Comparison of ENCODE assay signal across 2 cellular contexts in the genomic region with DNA sequence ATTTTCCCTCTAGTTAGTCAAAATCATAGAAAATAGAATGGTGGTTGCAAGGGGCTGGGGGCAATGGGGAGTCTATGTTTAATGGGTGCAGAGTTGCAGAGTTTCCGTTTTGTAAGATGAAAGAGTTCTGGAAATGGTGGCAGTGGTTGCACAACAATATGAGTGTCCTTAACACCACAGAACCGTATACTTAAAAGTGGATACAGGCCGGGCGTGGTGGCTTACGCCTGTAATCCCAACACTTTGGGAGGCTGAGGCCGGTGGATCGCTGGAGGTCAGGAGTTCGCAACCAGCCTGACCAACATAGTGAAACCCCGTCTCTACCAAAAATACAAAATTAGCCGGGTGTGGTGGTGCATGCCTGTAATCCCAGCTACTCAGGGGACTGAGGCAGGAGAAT. TPM values are rescaled to one million over a fixed set of nuclear protein-coding genes. Genes with fewer than 3 reads are reported as not detected.
"Had no signal": no experiment of that assay in that cellular context is flagged by ENCODE, and none has a peak within 500 bp of the region (broad histone marks: within the 10 kb centered on the region; RNA-seq: fewer than 3 reads in every experiment).

No MANE protein-coding gene starts in this region.

RNA-seq across cellular contexts. Expression of gene DLEC1, which starts 50.6 kb away (rescaled TPM):
- total RNA-seq: RPMI7951 had no signal
- polyA plus RNA-seq: cardiac muscle cell had no signal
